ENCODE assay signal across 10 cellular contexts in the genomic region with DNA sequence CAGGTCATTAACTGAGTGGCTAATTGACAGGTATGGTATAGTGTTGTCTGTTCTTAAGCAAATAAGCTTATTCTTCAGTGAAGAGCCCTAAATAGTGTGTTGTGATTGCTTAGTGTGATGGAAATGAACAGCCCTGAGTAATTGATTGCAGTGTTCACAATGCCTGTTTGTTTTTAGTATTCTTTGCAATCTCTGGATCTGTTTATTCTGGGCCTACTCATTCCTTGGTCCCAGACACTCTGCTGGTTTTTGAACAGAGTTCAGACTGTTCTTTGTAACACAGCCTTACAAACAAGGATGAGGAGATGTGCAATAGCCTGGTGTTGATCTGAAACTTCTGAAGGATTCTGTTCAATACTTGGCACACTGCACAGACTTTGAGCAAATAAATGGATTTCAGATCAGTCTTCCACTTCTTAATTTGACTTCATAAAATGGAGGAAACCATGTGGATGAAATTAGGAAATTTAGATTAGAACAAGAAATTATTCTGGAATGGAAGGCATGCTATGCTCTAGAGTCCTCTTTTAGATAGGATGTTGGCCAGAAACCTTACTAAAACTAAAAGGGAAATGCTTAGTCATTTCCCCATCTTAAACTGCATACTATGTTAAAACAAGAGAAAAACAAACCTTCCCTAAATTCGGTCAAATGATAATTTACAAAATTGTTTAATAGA.
DNase-seq lines count a peak whose midpoint lies in the region; TF ChIP-seq lines count a peak whose summit lies in the region.
"Had no signal": no experiment of that assay in that cellular context is flagged by ENCODE, and none has a peak within 500 bp of the region (broad histone marks: within the 10 kb centered on the region; RNA-seq: fewer than 3 reads in every experiment).

No MANE protein-coding gene starts in this region.

- no peak overlapping the region for H3K4me3 Mint-ChIP-seq in type B pancreatic cell

- peak; percentile 27 for DNase-seq in KBM-7
- DNase-seq in NOMO-1 treated with DMSO at 0.1 percent for 48 hours (lab: John Stamatoyannopoulos, UW; ENCODE audit: unreplicated experiment), result peak; percentile 82
- peak; percentile 4 for DNase-seq in fibroblast of mammary gland (ENCODE audit: low read depth)
- peak; percentile 24 for DNase-seq in retina
- DNase-seq in type B pancreatic cell (ENCODE audit: extremely low spot score, unreplicated experiment), result no peak
- no peak for DNase-seq in erythroblast (lab: John Stamatoyannopoulos, UW)
- no peak for DNase-seq in NCI-H524 treated with DMSO at 0.1 percent for 48 hours (lab: John Stamatoyannopoulos, UW)
- DNase-seq: activated gamma-delta T cell treated with Interleukin-2 at 50 U/mL for 16 hours, cortex of kidney, DMS79 treated with DMSO at 0.1 percent for 48 hours had no signal

- H3K36me3 Mint-ChIP-seq in type B pancreatic cell, result no peaks in the 10 kb centered on the region

- no peaks in the 10 kb centered on the region for H3K9me3 Mint-ChIP-seq in type B pancreatic cell

- in situ Hi-C loops in KBM-7 (cut with MboI; ENCODE audit: low pct_unique_long_range_greater_than_20kb, low sequenced_read_pairs), result no loop called here

- H3K27ac Mint-ChIP-seq in type B pancreatic cell, result no peak overlapping the region

- H3K4me1 Mint-ChIP-seq in type B pancreatic cell (ENCODE audit: unreplicated experiment), result no peaks in the 10 kb centered on the region

- no peak overlapping the region for H3K4me3 ChIP-seq in fibroblast of mammary gland (ENCODE audit: control insufficient read depth, low read depth, low read length)

- H3K27me3 Mint-ChIP-seq in type B pancreatic cell, result no peaks in the 10 kb centered on the region

- no peak for TF ChIP-seq POLR2A in erythroblast (IDR thresholded peaks at IDR 0.05; ENCODE audit: low read length)

- TF ChIP-seq CTCF in fibroblast of mammary gland (conservative IDR thresholded peaks at IDR 0.05; ENCODE audit: control insufficient read depth, insufficient read depth, low read depth, low read length) (no peak), type B pancreatic cell (conservative IDR thresholded peaks at IDR 0.05) (no peak)

Comparison
In these comparisons a context has a peak if more than half of its experiments do, and no peak if none do; other contexts are left out.
1. DNase-seq: peak in KBM-7 (single experiment), NOMO-1 treated with DMSO at 0.1 percent for 48 hours (single experiment), fibroblast of mammary gland (single experiment) and retina (single experiment); none in type B pancreatic cell (single experiment), erythroblast (0 of 2) and NCI-H524 treated with DMSO at 0.1 percent for 48 hours (single experiment).